Comparison of ENCODE assay signal across 22 cellular contexts in genomic region chr6:142398353-142398752, GRCh38.
"Had no signal": no experiment of that assay in that cellular context is flagged by ENCODE, and none has a peak within 500 bp of the region (broad histone marks: within the 10 kb centered on the region; RNA-seq: fewer than 3 reads in every experiment).

No MANE protein-coding gene starts in this region.

- DNase-seq: IMR-90, Kasumi-1, KG1, MM.1S, NCI-H1092 treated with DMSO at 0.1 percent for 48 hours, NCI-H1417, NCI-H1436 treated with DMSO at 0.1 percent for 48 hours, NCI-H1694, NCI-H187 treated with DMSO at 0.1 percent for 48 hours, NCI-H2081, NCI-H2107, NCI-H2227 treated with DMSO at 0.1 percent for 48 hours, NCI-H446, NCI-H510A, NCI-H524 treated with DMSO at 0.1 percent for 48 hours, NCI-H69, NCI-H774, SHP77, SK-N-SH, SW 1271 had no signal

- H3K9me3 ChIP-seq: SK-N-SH had no signal

- H3K9ac ChIP-seq: SK-N-SH had no signal

- H3K27ac ChIP-seq: RWPE1 had no signal

- H3K4me2 ChIP-seq: SK-N-SH had no signal

- FAIRE-seq: RCC 7860 had no signal
